8 cellular contexts compared by ENCODE assay signal in the genomic region with DNA sequence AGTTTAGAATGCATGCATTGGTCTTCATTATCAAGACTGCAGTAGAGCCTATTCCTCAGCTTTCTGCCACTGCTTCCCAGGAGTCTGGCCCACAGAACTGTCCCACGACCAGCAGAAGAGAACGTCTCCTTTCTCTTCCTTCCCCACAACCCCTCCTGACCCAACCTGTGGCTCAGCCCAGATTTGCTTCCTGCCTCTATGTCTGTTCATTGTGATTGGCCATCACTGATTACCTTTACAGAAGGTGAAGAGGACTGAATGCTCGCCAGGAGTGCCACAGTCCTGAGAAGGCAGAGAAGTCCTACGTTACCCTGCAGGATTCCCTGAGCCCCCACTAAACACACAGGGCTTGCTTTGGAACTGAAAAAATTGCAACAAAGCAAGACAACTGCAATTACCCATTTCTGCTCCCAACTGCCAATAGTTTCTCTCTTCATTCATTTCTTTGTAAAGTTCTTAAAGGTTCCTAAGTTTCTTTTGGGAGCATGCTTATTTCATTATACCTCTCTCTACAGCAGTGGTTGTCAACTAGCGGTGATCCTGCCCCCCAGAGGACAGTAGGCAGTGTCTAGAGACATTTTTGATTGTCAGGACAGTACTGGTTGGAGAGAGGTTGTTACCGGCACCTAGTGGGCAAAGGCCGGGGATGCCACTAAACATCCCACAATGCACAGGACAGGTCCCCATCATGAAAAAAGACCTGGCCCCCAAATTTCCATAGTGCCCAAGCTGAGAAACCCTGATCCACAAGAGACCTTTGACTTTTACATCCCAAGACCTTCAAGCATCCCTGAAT. TPM values are rescaled to one million over a fixed set of nuclear protein-coding genes. Genes with fewer than 3 reads are reported as not detected.
DNase-seq lines count a peak whose midpoint lies in the region; ATAC-seq and TF ChIP-seq lines count a peak whose summit lies in the region.

No MANE protein-coding gene starts in this region.

- TF ChIP-seq CTCF in astrocyte of the cerebellum (IDR thresholded peaks at IDR 0.05; ENCODE audit: low read depth, low read length, missing control alignments): peak; percentile 34

- no peak for ATAC-seq in HG02938 (IDR thresholded peaks at IDR 0.05; ENCODE audit: unreplicated experiment)

- peak overlapping the region; percentile 98 for H3K27ac Mint-ChIP-seq in activated CD4-positive, alpha-beta T cell treated with anti-CD3 and anti-CD28 coated beads, Interleukin-2, amount 10 ng/mL, durations not matched to agents 24 days and 14 days

- H3K9me3 Mint-ChIP-seq in activated CD4-positive, alpha-beta T cell treated with anti-CD3 and anti-CD28 coated beads, Interleukin-2, amount 10 ng/mL, durations not matched to agents 24 days and 14 days: no peaks in the 10 kb centered on the region

- peaks cover 22% of the 10 kb centered on the region for H3K36me3 Mint-ChIP-seq in activated CD4-positive, alpha-beta T cell treated with anti-CD3 and anti-CD28 coated beads, Interleukin-2, amount 10 ng/mL, durations not matched to agents 24 days and 14 days (ENCODE audit: low read depth)

- peaks cover 63% of the 10 kb centered on the region for H3K4me1 Mint-ChIP-seq in activated CD4-positive, alpha-beta T cell treated with anti-CD3 and anti-CD28 coated beads, Interleukin-2, amount 10 ng/mL, durations not matched to agents 24 days and 14 days

- H3K4me3 ChIP-seq in astrocyte of the cerebellum (ENCODE audit: low read depth, low read length): no peak overlapping the region

- in situ Hi-C loops in astrocyte of the cerebellum (cut with HindIII; ENCODE audit: low sequenced_read_pairs): no loop called here

- DNase-seq in activated CD4-positive, alpha-beta T cell treated with anti-CD3 and anti-CD28 coated beads, Interleukin-2, amount 10 ng/mL, durations not matched to agents 24 days and 14 days: peak; percentile 70
- DNase-seq in activated CD4-positive, alpha-beta T cell treated with anti-CD3 and anti-CD28 coated beads for 1 hour: no peak
- DNase-seq in NCI-H1694 treated with DMSO at 0.1 percent for 48 hours (lab: John Stamatoyannopoulos, UW) (peak; percentile 46), astrocyte of the cerebellum (ENCODE audit: low read depth) (no peak), myocyte (ENCODE audit: low read depth) (peak; percentile 59), LoVo (ENCODE audit: low spot score) (no peak)
- DNase-seq in stimulated activated naive CD4-positive, alpha-beta T cell (lab: John Stamatoyannopoulos, UW): no peak

- H3K4me3 Mint-ChIP-seq in activated CD4-positive, alpha-beta T cell treated with anti-CD3 and anti-CD28 coated beads, Interleukin-2, amount 10 ng/mL, durations not matched to agents 24 days and 14 days: peak overlapping the region; percentile 78

- H3K27me3 Mint-ChIP-seq in activated CD4-positive, alpha-beta T cell treated with anti-CD3 and anti-CD28 coated beads, Interleukin-2, amount 10 ng/mL, durations not matched to agents 24 days and 14 days: no peaks in the 10 kb centered on the region

- intact Hi-C loops in activated CD4-positive, alpha-beta T cell treated with anti-CD3 and anti-CD28 coated beads, Interleukin-2, amount 10 ng/mL, durations not matched to agents 24 days and 14 days (cut with micrococcal nuclease): no loop called here

RNA-seq across cellular contexts. Expression of gene NAT9, which starts 4.5 kb away (rescaled TPM):
- 62.7 and 67.6 TPM in 2 replicates for total RNA-seq in activated CD4-positive, alpha-beta T cell treated with anti-CD3 and anti-CD28 coated beads, Interleukin-2, amount 10 ng/mL, durations not matched to agents 24 days and 14 days
- 47.7 and 50.4 TPM in 2 replicates for total RNA-seq in myocyte
- 65.2 TPM for polyA plus RNA-seq in myocyte (2012)

RNA-seq across cellular contexts. Expression of gene NHERF1, which starts 32.2 kb away (rescaled TPM):
- 134 and 138 TPM in 2 replicates for total RNA-seq in activated CD4-positive, alpha-beta T cell treated with anti-CD3 and anti-CD28 coated beads, Interleukin-2, amount 10 ng/mL, durations not matched to agents 24 days and 14 days
- 54.0 and 63.8 TPM in 2 replicates for total RNA-seq in myocyte
- 82.5 TPM for polyA plus RNA-seq in myocyte (2012)

RNA-seq across cellular contexts. Expression of gene RAB37, which starts 43.6 kb away (rescaled TPM):
- total RNA-seq in activated CD4-positive, alpha-beta T cell treated with anti-CD3 and anti-CD28 coated beads, Interleukin-2, amount 10 ng/mL, durations not matched to agents 24 days and 14 days: 5.5 and 7.5 TPM in 2 replicates
- total RNA-seq in myocyte: 0.57 TPM in 1 of 2 replicates, not detected in the other
- 0.48 TPM for polyA plus RNA-seq in myocyte (2012)

Comparison
In these comparisons a context has a peak if more than half of its experiments do, and no peak if none do; other contexts are left out.
1. DNase-seq: peak in activated CD4-positive, alpha-beta T cell treated with anti-CD3 and anti-CD28 coated beads, Interleukin-2, amount 10 ng/mL, durations not matched to agents 24 days and 14 days (single experiment), NCI-H1694 treated with DMSO at 0.1 percent for 48 hours (single experiment) and myocyte (single experiment); none in activated CD4-positive, alpha-beta T cell treated with anti-CD3 and anti-CD28 coated beads for 1 hour (single experiment), astrocyte of the cerebellum (single experiment), LoVo (single experiment) and stimulated activated naive CD4-positive, alpha-beta T cell (0 of 6).